ENCODE assay signal across 13 cellular contexts in the genomic region with DNA sequence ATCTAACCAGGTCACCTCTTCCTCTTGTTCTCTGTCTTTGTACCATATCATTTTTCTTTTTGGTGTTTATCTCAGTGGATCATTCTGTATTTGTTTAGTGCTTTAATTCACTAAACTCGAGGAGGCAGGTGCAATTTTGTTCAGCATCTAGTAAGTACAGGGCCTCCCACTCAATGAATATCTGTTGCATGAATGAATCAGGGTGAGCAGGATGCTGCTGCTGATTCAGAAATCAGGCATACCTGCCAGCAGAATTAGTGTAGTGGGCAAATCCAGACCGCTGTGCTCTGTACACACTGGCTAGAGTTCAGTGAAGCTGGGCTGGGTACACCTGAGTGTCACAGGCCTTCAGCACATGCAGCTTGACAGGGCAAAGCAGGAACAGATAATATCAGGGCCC.
A peak's percentile ranks its signal among the peaks of the same experiment; 100 is the strongest.
DNase-seq lines count a peak whose midpoint lies in the region; ATAC-seq lines count a peak whose summit lies in the region.
"Had no signal": no experiment of that assay in that cellular context is flagged by ENCODE, and none has a peak within 500 bp of the region (broad histone marks: within the 10 kb centered on the region; RNA-seq: fewer than 3 reads in every experiment).

No MANE protein-coding gene starts in this region.

- H3K36me3 Mint-ChIP-seq in T-helper 2 cell treated with Interferon-gamma antibody and Interleukin-4, amounts not matched to agents 5 μg/mL and 100 μg/mL, for 36 hours (ENCODE audit: low read depth): no peaks in the 10 kb centered on the region
- H3K36me3 Mint-ChIP-seq: CD4-positive, alpha-beta memory T cell had no signal

- no peaks in the 10 kb centered on the region for H3K27me3 Mint-ChIP-seq in T-helper 2 cell treated with Interferon-gamma antibody and Interleukin-4, amounts not matched to agents 5 μg/mL and 100 μg/mL, for 36 hours (ENCODE audit: low read depth)

- DNase-seq in Ammon's horn (ENCODE audit: low spot score) (peak; percentile 11), DMS53 treated with DMSO at 0.1 percent for 48 hours (lab: John Stamatoyannopoulos, UW; ENCODE audit: unreplicated experiment) (peak; percentile 58), NCI-H226 (peak; percentile 29), epithelial cell of prostate (ENCODE audit: low read depth, low spot score) (peak; percentile 5), NCI-H187 treated with DMSO at 0.1 percent for 48 hours (lab: John Stamatoyannopoulos, UW) (no peak), HuH-7.5 (ENCODE audit: low spot score) (no peak)
- DNase-seq in T-helper 2 cell treated with Interferon-gamma antibody and Interleukin-4, amounts not matched to agents 5 μg/mL and 100 μg/mL, for 36 hours (ENCODE audit: low spot score): no peak
- DNase-seq: BE2C; CD4-positive, alpha-beta memory T cell; DND-41; GF-D8 had no signal

- H3K9me3 Mint-ChIP-seq in T-helper 2 cell treated with Interferon-gamma antibody and Interleukin-4, amounts not matched to agents 5 μg/mL and 100 μg/mL, for 36 hours: peaks cover 8% of the 10 kb centered on the region

- H3K4me1 Mint-ChIP-seq in T-helper 2 cell treated with Interferon-gamma antibody and Interleukin-4, amounts not matched to agents 5 μg/mL and 100 μg/mL, for 36 hours (ENCODE audit: low read depth): peaks cover 6% of the 10 kb centered on the region

- no peak overlapping the region for H3K27ac Mint-ChIP-seq in T-helper 2 cell treated with Interferon-gamma antibody and Interleukin-4, amounts not matched to agents 5 μg/mL and 100 μg/mL, for 36 hours
- H3K27ac Mint-ChIP-seq: CD4-positive, alpha-beta memory T cell had no signal

- no peak overlapping the region for H3K27ac ChIP-seq in epithelial cell of prostate
- H3K27ac ChIP-seq: C4-2B had no signal

- no peak overlapping the region for H3K4me3 Mint-ChIP-seq in T-helper 2 cell treated with Interferon-gamma antibody and Interleukin-4, amounts not matched to agents 5 μg/mL and 100 μg/mL, for 36 hours
- H3K4me3 Mint-ChIP-seq: CD4-positive, alpha-beta memory T cell had no signal

- no peak for ATAC-seq in GM18873 (IDR thresholded peaks at IDR 0.05; ENCODE audit: low FRiP score, unreplicated experiment)

Comparison
In these comparisons a context has a peak if more than half of its experiments do, and no peak if none do; other contexts are left out.
1. DNase-seq: peak in Ammon's horn (single experiment), DMS53 treated with DMSO at 0.1 percent for 48 hours (single experiment), NCI-H226 (single experiment) and epithelial cell of prostate (single experiment); none in NCI-H187 treated with DMSO at 0.1 percent for 48 hours (single experiment), T-helper 2 cell treated with Interferon-gamma antibody and Interleukin-4, amounts not matched to agents 5 μg/mL and 100 μg/mL, for 36 hours (single experiment) and HuH-7.5 (single experiment).